Comparison of ENCODE assay signal across 10 cellular contexts in the genomic region with DNA sequence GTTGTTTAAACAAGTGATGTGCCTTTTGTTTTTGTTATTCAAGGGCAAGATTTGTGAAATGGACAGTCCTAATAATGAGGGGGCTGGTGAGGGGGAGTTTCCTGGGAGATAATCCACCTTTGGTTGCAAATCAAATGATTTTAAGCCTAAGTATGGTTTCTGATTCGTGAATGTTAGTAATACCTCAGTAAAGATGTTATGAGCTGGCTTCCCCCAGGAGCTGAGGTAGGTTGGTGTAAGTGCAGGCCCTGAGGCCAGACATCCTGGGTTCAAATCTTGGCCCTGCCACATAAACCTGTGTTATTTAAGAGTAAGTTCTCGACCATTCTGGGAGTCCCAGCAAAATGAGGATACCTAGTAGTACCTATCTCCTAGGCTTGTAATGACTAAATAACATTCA. TPM values are rescaled to one million over a fixed set of nuclear protein-coding genes. Genes with fewer than 3 reads are reported as not detected.
A peak's percentile ranks its signal among the peaks of the same experiment; 100 is the strongest.
DNase-seq lines count a peak whose midpoint lies in the region; ATAC-seq and TF ChIP-seq lines count a peak whose summit lies in the region.
"Had no signal": no experiment of that assay in that cellular context is flagged by ENCODE, and none has a peak within 500 bp of the region (broad histone marks: within the 10 kb centered on the region; RNA-seq: fewer than 3 reads in every experiment).

No MANE protein-coding gene starts in this region.

- no peak for TF ChIP-seq POLR2A in gastrocnemius medialis (IDR thresholded peaks at IDR 0.05)

- H3K27ac Mint-ChIP-seq in Calu3 (ENCODE audit: unreplicated experiment), result no peak overlapping the region

- DNase-seq in Calu3, result no peak
- no peak for DNase-seq in gastrocnemius medialis
- no peak for DNase-seq in KBM-7
- no peak for DNase-seq in AG08395 (ENCODE audit: low spot score)
- DNase-seq: NCI-H524 treated with DMSO at 0.1 percent for 48 hours; stimulated activated CD4-positive, alpha-beta T cell treated with anti-CD3 and anti-CD28 coated beads, Interleukin-2, amount 100 ng/mL, for 24 hours had no signal

- H3K4me1 ChIP-seq in OCI-LY1 (ENCODE audit: insufficient read depth, low read length, severe bottlenecking), result peaks cover 59% of the 10 kb centered on the region
- no peaks in the 10 kb centered on the region for H3K4me1 ChIP-seq in endocrine pancreas (ENCODE audit: control insufficient read depth, insufficient read depth, low read length)
- peaks cover 17 to 24% of the 10 kb centered on the region in 2 donors for H3K4me1 ChIP-seq in gastrocnemius medialis

- no peaks in the 10 kb centered on the region for H3K9me3 ChIP-seq in OCI-LY1 (ENCODE audit: low read length)
- no peaks in the 10 kb centered on the region for H3K9me3 ChIP-seq in endocrine pancreas (ENCODE audit: control insufficient read depth, low read length)
- no peaks in the 10 kb centered on the region for H3K9me3 ChIP-seq in gastrocnemius medialis

- CTCF ChIA-PET in Calu3 (lab: Charles Lee), result interaction anchor here (0.6 kb wide), 1 partner anchor 25 kb away, joined by 4 read pairs; no protein-coding TSS in a partner anchor

- peak overlapping the region; percentile 95 for H3K4me2 ChIP-seq in OCI-LY1 (ENCODE audit: low read length)

- peak overlapping the region; percentile 98 for H3K4me3 Mint-ChIP-seq in Calu3 (ENCODE audit: low read depth, unreplicated experiment)

- in situ Hi-C loops in gastrocnemius medialis (cut with MboI; ENCODE audit: low sequenced_read_pairs in 4 of 4) (loop anchor here in 3 of 4 donors (5.0 to 10.0 kb wide), 2 partner anchors 87 to 89 kb away; no protein-coding TSS in a partner anchor), KBM-7 (cut with MboI; ENCODE audit: low pct_unique_long_range_greater_than_20kb, low sequenced_read_pairs) (no loop called here)

- ATAC-seq in gastrocnemius medialis (no peak), GM18858 (IDR thresholded peaks at IDR 0.05; ENCODE audit: unreplicated experiment) (no peak)
- ATAC-seq in activated CD4-positive, CD25-positive, alpha-beta regulatory T cell treated with anti-CD3 and anti-CD28 coated beads, Interleukin-2, amount 50 U/mL, for 24 hours, result no peak

- H3K9ac ChIP-seq in OCI-LY1 (ENCODE audit: low read length) (peak overlapping the region; percentile 96), endocrine pancreas (ENCODE audit: control insufficient read depth, insufficient read depth, low read length) (peak overlapping the region; percentile 54)

- no peaks in the 10 kb centered on the region for H3K9me3 Mint-ChIP-seq in Calu3 (ENCODE audit: low read depth, unreplicated experiment)

- no peaks in the 10 kb centered on the region for H4K20me1 ChIP-seq in OCI-LY1 (ENCODE audit: insufficient read depth, low read length)

- intact Hi-C loops in Calu3 (cut with micrococcal nuclease; ENCODE audit: unreplicated experiment) (no loop called here), gastrocnemius medialis (cut with DNase I; ENCODE audit: low total_unique reads) (loop anchor here (5.0 kb wide), 1 partner anchor 181 kb away; the partner anchor contains the start of gene ZC3H7A)

- peak overlapping the region; percentile 98 for H3K4me3 ChIP-seq in OCI-LY1 (ENCODE audit: low read depth, low read length, poor library complexity, severe bottlenecking)
- H3K4me3 ChIP-seq in endocrine pancreas (ENCODE audit: control insufficient read depth, insufficient read depth, low read length), result peak overlapping the region; percentile 87
- peak overlapping the region; percentile 85 to 91 (median 88) for H3K4me3 ChIP-seq in gastrocnemius medialis

- H3K27me3 Mint-ChIP-seq in Calu3 (ENCODE audit: unreplicated experiment), result no peaks in the 10 kb centered on the region

- peaks cover 52% of the 10 kb centered on the region for H3K79me2 ChIP-seq in OCI-LY1 (ENCODE audit: insufficient read depth, low read length)

- TSS peak; percentile 42 for BruUV-seq in Calu3 (replicated peaks; lab: Mats Ljungman, UMichigan)

- H3K9me2 ChIP-seq in OCI-LY1 (ENCODE audit: low read depth, low read length), result no peaks in the 10 kb centered on the region

- 0 out of 2 replicates have a peak, but pooled peaks cover 3% of the 10 kb centered on the region for H3F3A ChIP-seq in OCI-LY1 (ENCODE audit: insufficient read depth, low read length)

- no peak overlapping the region for H2AFZ ChIP-seq in OCI-LY1 (ENCODE audit: low read length)

- H3K36me3 ChIP-seq in OCI-LY1 (ENCODE audit: insufficient read depth, low read length), result 0 out of 2 replicates have a peak, but pooled peaks cover 5% of the 10 kb centered on the region
- H3K36me3 ChIP-seq in endocrine pancreas (ENCODE audit: control insufficient read depth, insufficient read depth, low read length), result no peaks in the 10 kb centered on the region
- no peaks in the 10 kb centered on the region for H3K36me3 ChIP-seq in gastrocnemius medialis

- TF ChIP-seq CTCF in Calu3 (IDR thresholded peaks at IDR 0.05; ENCODE audit: unreplicated experiment) (no peak), OCI-LY1 (IDR thresholded peaks at IDR 0.05; ENCODE audit: low read length) (no peak), gastrocnemius medialis (IDR thresholded peaks at IDR 0.05 in 4 of 5, conservative IDR thresholded peaks at IDR 0.05 in 1 of 5) (no peak)

- H3K27ac ChIP-seq in OCI-LY1 (ENCODE audit: low read depth, low read length, poor library complexity, severe bottlenecking), result peak overlapping the region; percentile 48
- peak overlapping the region; percentile 85 to 91 (median 89) for H3K27ac ChIP-seq in gastrocnemius medialis

- H3K27me3 ChIP-seq in OCI-LY1 (ENCODE audit: insufficient read depth, low read length) (no peaks in the 10 kb centered on the region), endocrine pancreas (ENCODE audit: control insufficient read depth, insufficient read depth, low read length) (no peaks in the 10 kb centered on the region), gastrocnemius medialis (no peaks in the 10 kb centered on the region)

- peaks cover 40% of the 10 kb centered on the region for H3K36me3 Mint-ChIP-seq in Calu3 (ENCODE audit: insufficient read depth, unreplicated experiment)

- H3K4me1 Mint-ChIP-seq in Calu3 (ENCODE audit: low read depth, unreplicated experiment), result peaks cover 27% of the 10 kb centered on the region

RNA-seq across cellular contexts. Expression of gene SNX29, which starts 1.5 kb away (rescaled TPM):
- 18.5 and 18.7 TPM in 2 replicates for total RNA-seq in Calu3 (2022)
- total RNA-seq in gastrocnemius medialis, result 10 to 100 TPM; 10.4 to 19.3 (median 14.3) TPM

RNA-seq across cellular contexts. Expression of gene TNFRSF17, which starts 13.1 kb away (rescaled TPM):
- not detected in 2 replicates for total RNA-seq in Calu3 (2022)
- total RNA-seq in gastrocnemius medialis, result not detected

RNA-seq across cellular contexts. Expression of gene NPIPB2, which starts 36.2 kb away (rescaled TPM):
- 16.2 and 21.3 TPM in 2 replicates for total RNA-seq in Calu3 (2022)
- 1 to 10 TPM in 3 of 4 donors, not detected in 1; 2.3 to 5.5 (median 4.1) TPM for total RNA-seq in gastrocnemius medialis
